2 cellular contexts compared by ENCODE assay signal in the genomic region with DNA sequence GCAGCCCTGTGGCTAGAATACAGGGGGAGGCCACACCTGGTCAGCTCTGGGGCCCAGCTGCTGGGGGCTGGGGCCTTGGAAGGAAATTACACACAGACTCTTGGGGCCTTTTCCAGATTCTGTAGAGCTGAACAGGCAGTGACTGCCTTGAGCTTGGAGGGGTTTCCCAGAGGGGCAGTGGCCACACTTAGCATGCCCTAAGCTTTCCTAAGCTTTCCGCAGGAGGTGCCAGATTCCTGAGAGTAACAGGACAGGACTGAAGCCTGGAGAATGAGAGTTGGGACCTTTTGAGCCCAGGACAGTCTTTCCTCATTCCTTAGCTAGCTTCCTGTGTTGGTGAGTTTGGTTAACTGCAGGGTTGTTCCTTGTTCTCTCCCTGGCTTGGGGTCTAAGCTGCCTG.
TF ChIP-seq lines count a peak whose summit lies in the region.

No MANE protein-coding gene starts in this region.

TF ChIP-seq in A549, 52 proteins besides CTCF, POLR2A, EP300 and RAD21 (continued from another document):
- no peak for TF ChIP-seq MAFK (IDR thresholded peaks at IDR 0.05; ENCODE audit: partially characterized antibody)
- TF ChIP-seq, protein P1, sequence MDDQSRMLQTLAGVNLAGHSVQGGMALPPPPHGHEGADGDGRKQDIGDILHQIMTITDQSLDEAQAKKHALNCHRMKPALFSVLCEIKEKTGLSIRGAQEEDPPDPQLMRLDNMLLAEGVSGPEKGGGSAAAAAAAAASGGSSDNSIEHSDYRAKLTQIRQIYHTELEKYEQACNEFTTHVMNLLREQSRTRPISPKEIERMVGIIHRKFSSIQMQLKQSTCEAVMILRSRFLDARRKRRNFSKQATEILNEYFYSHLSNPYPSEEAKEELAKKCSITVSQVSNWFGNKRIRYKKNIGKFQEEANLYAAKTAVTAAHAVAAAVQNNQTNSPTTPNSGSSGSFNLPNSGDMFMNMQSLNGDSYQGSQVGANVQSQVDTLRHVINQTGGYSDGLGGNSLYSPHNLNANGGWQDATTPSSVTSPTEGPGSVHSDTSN (IDR thresholded peaks at IDR 0.05): no peak

TF ChIP-seq in HCT116, 20 proteins besides CTCF, POLR2A, EP300 and RAD21:
- TF ChIP-seq ZNF274 (IDR thresholded peaks at IDR 0.05; ENCODE audit: low read depth, low read length) (no peak), CEBPB (IDR thresholded peaks at IDR 0.05; ENCODE audit: low read depth) (no peak), EGR1 (IDR thresholded peaks at IDR 0.05; ENCODE audit: low read depth) (no peak), FOSL1 (IDR thresholded peaks at IDR 0.05; ENCODE audit: low read depth) (no peak), SIN3A (IDR thresholded peaks at IDR 0.05; ENCODE audit: low read depth) (no peak), EZH2 (IDR thresholded peaks at IDR 0.05) (no peak), SRF (IDR thresholded peaks at IDR 0.05; ENCODE audit: low read depth) (no peak), ELF1 (IDR thresholded peaks at IDR 0.05; ENCODE audit: borderline replicate concordance, low read depth) (no peak)
- TF ChIP-seq, protein P2, sequence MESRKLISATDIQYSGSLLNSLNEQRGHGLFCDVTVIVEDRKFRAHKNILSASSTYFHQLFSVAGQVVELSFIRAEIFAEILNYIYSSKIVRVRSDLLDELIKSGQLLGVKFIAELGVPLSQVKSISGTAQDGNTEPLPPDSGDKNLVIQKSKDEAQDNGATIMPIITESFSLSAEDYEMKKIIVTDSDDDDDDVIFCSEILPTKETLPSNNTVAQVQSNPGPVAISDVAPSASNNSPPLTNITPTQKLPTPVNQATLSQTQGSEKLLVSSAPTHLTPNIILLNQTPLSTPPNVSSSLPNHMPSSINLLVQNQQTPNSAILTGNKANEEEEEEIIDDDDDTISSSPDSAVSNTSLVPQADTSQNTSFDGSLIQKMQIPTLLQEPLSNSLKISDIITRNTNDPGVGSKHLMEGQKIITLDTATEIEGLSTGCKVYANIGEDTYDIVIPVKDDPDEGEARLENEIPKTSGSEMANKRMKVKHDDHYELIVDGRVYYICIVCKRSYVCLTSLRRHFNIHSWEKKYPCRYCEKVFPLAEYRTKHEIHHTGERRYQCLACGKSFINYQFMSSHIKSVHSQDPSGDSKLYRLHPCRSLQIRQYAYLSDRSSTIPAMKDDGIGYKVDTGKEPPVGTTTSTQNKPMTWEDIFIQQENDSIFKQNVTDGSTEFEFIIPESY (IDR thresholded peaks at IDR 0.05; ENCODE audit: extremely low read depth, insufficient replicate concordance, low read length): no peak
- TF ChIP-seq, protein P3, sequence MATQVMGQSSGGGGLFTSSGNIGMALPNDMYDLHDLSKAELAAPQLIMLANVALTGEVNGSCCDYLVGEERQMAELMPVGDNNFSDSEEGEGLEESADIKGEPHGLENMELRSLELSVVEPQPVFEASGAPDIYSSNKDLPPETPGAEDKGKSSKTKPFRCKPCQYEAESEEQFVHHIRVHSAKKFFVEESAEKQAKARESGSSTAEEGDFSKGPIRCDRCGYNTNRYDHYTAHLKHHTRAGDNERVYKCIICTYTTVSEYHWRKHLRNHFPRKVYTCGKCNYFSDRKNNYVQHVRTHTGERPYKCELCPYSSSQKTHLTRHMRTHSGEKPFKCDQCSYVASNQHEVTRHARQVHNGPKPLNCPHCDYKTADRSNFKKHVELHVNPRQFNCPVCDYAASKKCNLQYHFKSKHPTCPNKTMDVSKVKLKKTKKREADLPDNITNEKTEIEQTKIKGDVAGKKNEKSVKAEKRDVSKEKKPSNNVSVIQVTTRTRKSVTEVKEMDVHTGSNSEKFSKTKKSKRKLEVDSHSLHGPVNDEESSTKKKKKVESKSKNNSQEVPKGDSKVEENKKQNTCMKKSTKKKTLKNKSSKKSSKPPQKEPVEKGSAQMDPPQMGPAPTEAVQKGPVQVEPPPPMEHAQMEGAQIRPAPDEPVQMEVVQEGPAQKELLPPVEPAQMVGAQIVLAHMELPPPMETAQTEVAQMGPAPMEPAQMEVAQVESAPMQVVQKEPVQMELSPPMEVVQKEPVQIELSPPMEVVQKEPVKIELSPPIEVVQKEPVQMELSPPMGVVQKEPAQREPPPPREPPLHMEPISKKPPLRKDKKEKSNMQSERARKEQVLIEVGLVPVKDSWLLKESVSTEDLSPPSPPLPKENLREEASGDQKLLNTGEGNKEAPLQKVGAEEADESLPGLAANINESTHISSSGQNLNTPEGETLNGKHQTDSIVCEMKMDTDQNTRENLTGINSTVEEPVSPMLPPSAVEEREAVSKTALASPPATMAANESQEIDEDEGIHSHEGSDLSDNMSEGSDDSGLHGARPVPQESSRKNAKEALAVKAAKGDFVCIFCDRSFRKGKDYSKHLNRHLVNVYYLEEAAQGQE (IDR thresholded peaks at IDR 0.05; ENCODE audit: low read depth): no peak
